In the genomic region with DNA sequence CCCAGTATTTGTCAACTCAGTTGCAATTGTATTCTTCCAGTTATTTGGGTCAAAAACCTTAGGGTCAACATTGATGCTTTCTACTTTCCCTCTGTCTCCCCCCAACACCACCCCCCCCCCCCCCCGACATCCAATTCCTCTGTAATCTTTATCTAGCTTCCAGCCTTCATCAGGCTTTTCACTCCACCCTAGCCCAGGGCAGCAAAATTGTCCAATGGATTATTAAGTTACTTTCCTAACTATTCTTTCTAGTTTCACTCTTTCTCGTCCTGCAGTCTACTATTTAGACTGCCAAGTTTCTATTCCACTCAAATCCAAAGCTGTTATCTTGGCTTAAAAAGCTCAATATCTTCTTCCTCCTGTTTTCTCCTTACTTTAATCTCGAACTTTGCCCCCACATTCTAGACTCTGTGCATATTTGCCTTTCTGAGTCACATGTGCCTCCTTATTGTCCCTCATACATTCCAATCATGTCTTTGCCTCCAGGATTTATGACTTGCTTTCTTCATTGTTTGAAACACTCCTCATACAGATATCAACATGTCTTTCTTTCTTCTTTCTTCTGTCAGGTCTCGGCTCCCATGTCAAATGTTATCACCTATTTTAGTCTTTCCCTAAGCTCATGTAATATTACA, we compare ENCODE assay signal across 1 cellular context.
TF ChIP-seq lines count a peak whose summit lies in the region.

No MANE protein-coding gene starts in this region.

TF ChIP-seq in IMR-90, 13 proteins besides CTCF, POLR2A, EP300 and RAD21 (continued from another document):
- TF ChIP-seq RFX5 (IDR thresholded peaks at IDR 0.05; ENCODE audit: low read depth, low read length) (no peak), RCOR1 (IDR thresholded peaks at IDR 0.05; ENCODE audit: insufficient replicate concordance, low read length) (no peak), MAZ (IDR thresholded peaks at IDR 0.05; ENCODE audit: borderline replicate concordance, low read depth, low read length) (no peak)
TF ChIP-seq in IMR-90: peak in this region for 0.
